Comparison of ENCODE assay signal across 35 cellular contexts in genomic region chr9:19595003-19595402, GRCh38.
"Had no signal": no experiment of that assay in that cellular context is flagged by ENCODE, and none has a peak within 500 bp of the region (broad histone marks: within the 10 kb centered on the region; RNA-seq: fewer than 3 reads in every experiment).

No MANE protein-coding gene starts in this region.

- H3K27me3 ChIP-seq: adrenal gland, ascending aorta, cardiac muscle cell, foreskin keratinocyte, gastrocnemius medialis had no signal

- ATAC-seq: activated CD4-positive, alpha-beta T cell treated with anti-CD3 and anti-CD28 coated beads for 36 hours; activated CD8-positive, alpha-beta memory T cell treated with anti-CD3 and anti-CD28 coated beads, Interleukin-2, amount 10 ng/mL, durations not matched to agents 7 days and 5 days; activated CD8-positive, alpha-beta T cell treated with anti-CD3 and anti-CD28 coated beads, Interleukin-2, amount 10 ng/mL, durations not matched to agents 7 days and 5 days; activated naive CD8-positive, alpha-beta T cell treated with anti-CD3 and anti-CD28 coated beads, Interleukin-2, amount 50 U/mL, for 24 hours; esophagus mucosa; foreskin keratinocyte; gastrocnemius medialis; heart left ventricle had no signal

- H3K27ac ChIP-seq: adrenal gland, ascending aorta, breast epithelium, cardiac muscle cell, foreskin keratinocyte, gastrocnemius medialis, heart left ventricle had no signal

- H3K4me3 ChIP-seq: adrenal gland, ascending aorta, breast epithelium, cardiac muscle cell, gastrocnemius medialis, heart left ventricle had no signal

- H3K36me3 ChIP-seq: adrenal gland, ascending aorta, breast epithelium, cardiac muscle cell, gastrocnemius medialis, heart left ventricle had no signal

- H3K36me3 Mint-ChIP-seq: activated CD4-positive, alpha-beta memory T cell treated with anti-CD3 and anti-CD28 coated beads for 36 hours; activated CD8-positive, alpha-beta memory T cell treated with anti-CD3 and anti-CD28 coated beads, Interleukin-2, amount 10 ng/mL, durations not matched to agents 7 days and 5 days; activated naive CD4-positive, alpha-beta T cell treated with anti-CD3 and anti-CD28 coated beads, Interleukin-2, amount 50 U/mL, for 24 hours; activated naive CD8-positive, alpha-beta T cell treated with anti-CD3 and anti-CD28 coated beads for 36 hours; brain had no signal

- H3K4me3 Mint-ChIP-seq: activated CD4-positive, alpha-beta memory T cell treated with anti-CD3 and anti-CD28 coated beads for 36 hours; activated CD4-positive, alpha-beta T cell treated with anti-CD3 and anti-CD28 coated beads for 36 hours; activated CD4-positive, alpha-beta T cell treated with anti-CD3 and anti-CD28 coated beads, Interleukin-2, amount 10 ng/mL, durations not matched to agents 24 days and 14 days; activated CD8-positive, alpha-beta memory T cell treated with anti-CD3 and anti-CD28 coated beads, Interleukin-2, amount 10 ng/mL, durations not matched to agents 7 days and 5 days; activated CD8-positive, alpha-beta T cell treated with anti-CD3 and anti-CD28 coated beads, Interleukin-2, amount 10 ng/mL, durations not matched to agents 7 days and 5 days; activated naive CD4-positive, alpha-beta T cell treated with anti-CD3 and anti-CD28 coated beads for 36 hours; activated naive CD4-positive, alpha-beta T cell treated with anti-CD3 and anti-CD28 coated beads, Interleukin-2, amount 50 U/mL, for 24 hours; activated naive CD8-positive, alpha-beta T cell treated with anti-CD3 and anti-CD28 coated beads for 36 hours; activated naive CD8-positive, alpha-beta T cell treated with anti-CD3 and anti-CD28 coated beads, Interleukin-2, amount 50 U/mL, for 24 hours; activated T-helper 1 cell treated with anti-CD3 and anti-CD28 coated beads, Interleukin-12 subunit alpha, Interleukin-12 subunit beta, Interleukin-2, Interleukin-4 antibody, amounts not matched to agents 30 ng/mL and 10 ng/mL and 1 ng/mL, durations not matched to agents 14 hours and 24 hours and 36 hours; brain; central memory CD8-positive, alpha-beta T cell had no signal

- H3K4me1 ChIP-seq: adrenal gland, ascending aorta, breast epithelium, foreskin keratinocyte, gastrocnemius medialis, heart left ventricle had no signal

- H3K9me3 Mint-ChIP-seq: activated CD4-positive, alpha-beta memory T cell treated with anti-CD3 and anti-CD28 coated beads for 36 hours; activated CD4-positive, alpha-beta T cell treated with anti-CD3 and anti-CD28 coated beads, Interleukin-2, amount 10 ng/mL, durations not matched to agents 24 days and 14 days; activated naive CD4-positive, alpha-beta T cell treated with anti-CD3 and anti-CD28 coated beads for 36 hours; activated naive CD4-positive, alpha-beta T cell treated with anti-CD3 and anti-CD28 coated beads, Interleukin-2, amount 50 U/mL, for 24 hours; activated naive CD8-positive, alpha-beta T cell treated with anti-CD3 and anti-CD28 coated beads for 36 hours; activated naive CD8-positive, alpha-beta T cell treated with anti-CD3 and anti-CD28 coated beads, Interleukin-2, amount 50 U/mL, for 24 hours; activated T-helper 1 cell treated with anti-CD3 and anti-CD28 coated beads, Interleukin-12 subunit alpha, Interleukin-12 subunit beta, Interleukin-2, Interleukin-4 antibody, amounts not matched to agents 30 ng/mL and 10 ng/mL and 1 ng/mL, durations not matched to agents 14 hours and 24 hours and 36 hours; activated T-helper 2 cell treated with anti-CD3 and anti-CD28 coated beads, Interferon-gamma antibody, Interleukin-2, Interleukin-4, amounts not matched to agents 10 μg/mL and 5 μg/mL and 100 μg/mL, durations not matched to agents 14 hours and 24 hours and 36 hours; brain had no signal

- FAIRE-seq: colon, endometrium had no signal

- H3K9me3 ChIP-seq: adrenal gland, ascending aorta, breast epithelium, gastrocnemius medialis, heart left ventricle had no signal

- H3K4me1 Mint-ChIP-seq: activated CD4-positive, alpha-beta T cell treated with anti-CD3 and anti-CD28 coated beads for 36 hours; activated CD4-positive, alpha-beta T cell treated with anti-CD3 and anti-CD28 coated beads, Interleukin-2, amount 10 ng/mL, durations not matched to agents 24 days and 14 days; activated CD8-positive, alpha-beta memory T cell treated with anti-CD3 and anti-CD28 coated beads, Interleukin-2, amount 10 ng/mL, durations not matched to agents 7 days and 5 days; activated naive CD4-positive, alpha-beta T cell treated with anti-CD3 and anti-CD28 coated beads, Interleukin-2, amount 50 U/mL, for 24 hours; activated naive CD8-positive, alpha-beta T cell treated with anti-CD3 and anti-CD28 coated beads for 36 hours; activated naive CD8-positive, alpha-beta T cell treated with anti-CD3 and anti-CD28 coated beads, Interleukin-2, amount 50 U/mL, for 24 hours; central memory CD8-positive, alpha-beta T cell had no signal

- DNase-seq: activated CD4-positive, alpha-beta memory T cell treated with anti-CD3 and anti-CD28 coated beads for 36 hours; activated CD4-positive, alpha-beta T cell treated with anti-CD3 and anti-CD28 coated beads for 36 hours; activated CD4-positive, alpha-beta T cell treated with anti-CD3 and anti-CD28 coated beads, Interleukin-2, amount 10 ng/mL, durations not matched to agents 24 days and 14 days; activated CD4-positive, CD25-positive, alpha-beta regulatory T cell; activated CD4-positive, CD25-positive, alpha-beta regulatory T cell treated with anti-CD3 and anti-CD28 coated beads, Interleukin-2, amount 50 U/mL, for 72 hours; activated CD8-positive, alpha-beta memory T cell treated with anti-CD3 and anti-CD28 coated beads, Interleukin-2, amount 10 ng/mL, durations not matched to agents 7 days and 5 days; activated CD8-positive, alpha-beta memory T cell treated with anti-CD3 and anti-CD28 coated beads, Interleukin-2, amount 50 U/mL, for 4 hours; activated CD8-positive, alpha-beta T cell treated with anti-CD3 and anti-CD28 coated beads, Interleukin-2, amount 10 ng/mL, durations not matched to agents 7 days and 5 days; activated effector memory CD4-positive, alpha-beta T cell treated with anti-CD3 and anti-CD28 coated beads, Interleukin-2, amount 50 U/mL, for 16 hours; activated naive CD4-positive, alpha-beta T cell treated with anti-CD3 and anti-CD28 coated beads for 36 hours; activated naive CD8-positive, alpha-beta T cell treated with anti-CD3 and anti-CD28 coated beads for 36 hours; activated naive CD8-positive, alpha-beta T cell treated with anti-CD3 and anti-CD28 coated beads, Interleukin-2, amount 50 U/mL, for 24 hours; activated T-cell treated with anti-CD3 and anti-CD28 coated beads, Interleukin-2, amount 50 U/mL, for 1 hour; activated T-cell treated with anti-CD3 and anti-CD28 coated beads, Interleukin-2, amount 50 U/mL, for 48 hours; adrenal gland; amygdala; cortex of kidney; dermis blood vessel endothelial cell; effector CD8-positive, alpha-beta T cell; foreskin keratinocyte; gastrocnemius medialis; glutamatergic neuron; heart left ventricle; T-helper 2 cell had no signal

- H3K27ac Mint-ChIP-seq: activated CD4-positive, alpha-beta memory T cell treated with anti-CD3 and anti-CD28 coated beads for 36 hours; activated CD4-positive, alpha-beta T cell treated with anti-CD3 and anti-CD28 coated beads for 36 hours; activated CD4-positive, alpha-beta T cell treated with anti-CD3 and anti-CD28 coated beads, Interleukin-2, amount 10 ng/mL, durations not matched to agents 24 days and 14 days; activated CD8-positive, alpha-beta memory T cell treated with anti-CD3 and anti-CD28 coated beads, Interleukin-2, amount 10 ng/mL, durations not matched to agents 7 days and 5 days; activated CD8-positive, alpha-beta T cell treated with anti-CD3 and anti-CD28 coated beads, Interleukin-2, amount 10 ng/mL, durations not matched to agents 7 days and 5 days; activated naive CD4-positive, alpha-beta T cell treated with anti-CD3 and anti-CD28 coated beads for 36 hours; activated naive CD4-positive, alpha-beta T cell treated with anti-CD3 and anti-CD28 coated beads, Interleukin-2, amount 50 U/mL, for 24 hours; activated naive CD8-positive, alpha-beta T cell treated with anti-CD3 and anti-CD28 coated beads for 36 hours; activated naive CD8-positive, alpha-beta T cell treated with anti-CD3 and anti-CD28 coated beads, Interleukin-2, amount 50 U/mL, for 24 hours; activated T-helper 1 cell treated with anti-CD3 and anti-CD28 coated beads, Interleukin-12 subunit alpha, Interleukin-12 subunit beta, Interleukin-2, Interleukin-4 antibody, amounts not matched to agents 30 ng/mL and 10 ng/mL and 1 ng/mL, durations not matched to agents 14 hours and 24 hours and 36 hours; activated T-helper 2 cell treated with anti-CD3 and anti-CD28 coated beads, Interferon-gamma antibody, Interleukin-2, Interleukin-4, amounts not matched to agents 10 μg/mL and 5 μg/mL and 100 μg/mL, durations not matched to agents 14 hours and 24 hours and 36 hours had no signal
